8 cellular contexts compared by ENCODE assay signal in genomic region chr1:115127539-115127938, GRCh38.
"Had no signal": no experiment of that assay in that cellular context is flagged by ENCODE, and none has a peak within 500 bp of the region (broad histone marks: within the 10 kb centered on the region; RNA-seq: fewer than 3 reads in every experiment).

No MANE protein-coding gene starts in this region.

- H3K4me3 ChIP-seq: GM23248 had no signal

- H3K27ac ChIP-seq: GM23248 had no signal

- H3K9ac ChIP-seq: GM23248 had no signal

- FAIRE-seq: H54, HTR-8/SVneo had no signal

- DNase-seq: GM23248, GOT3, H9, HCEC 1CT, HFFc6, KG1 had no signal

- H2AFZ ChIP-seq: GM23248 had no signal
